In genomic region chr4:85867281-85867680, GRCh38 we compare ENCODE assay signal across 23 cellular contexts.
A peak's percentile ranks its signal among the peaks of the same experiment; 100 is the strongest.
DNase-seq lines count a peak whose midpoint lies in the region; ATAC-seq, FAIRE-seq and TF ChIP-seq lines count a peak whose summit lies in the region.
"Had no signal": no experiment of that assay in that cellular context is flagged by ENCODE, and none has a peak within 500 bp of the region (broad histone marks: within the 10 kb centered on the region; RNA-seq: fewer than 3 reads in every experiment).

No MANE protein-coding gene starts in this region.

- H3K4me2 ChIP-seq in SK-N-SH: no peak overlapping the region

- POLR2A ChIA-PET in SK-N-SH (lab: Yijun Ruan, JAX): no interaction called here

- no peaks in the 10 kb centered on the region for H3K27me3 ChIP-seq in adipocyte (replicated peaks; ENCODE audit: control insufficient read depth, insufficient read depth, low read length)
- H3K27me3 ChIP-seq in thoracic aorta (replicated peaks; ENCODE audit: insufficient read depth): no peaks in the 10 kb centered on the region
- H3K27me3 ChIP-seq in pancreas: no peaks in the 10 kb centered on the region
- H3K27me3 ChIP-seq in SK-N-SH (ENCODE audit: insufficient read depth): no peaks in the 10 kb centered on the region
- H3K27me3 ChIP-seq in gastroesophageal sphincter: no peaks in the 10 kb centered on the region

- H3K27ac ChIP-seq in thoracic aorta (peak overlapping the region; percentile 79 to 83), pancreas (no peak overlapping the region), SK-N-SH (ENCODE audit: low read depth in 2 of 2, low read length in 1 of 2) (peak overlapping the region in 1 of 2 experiments; percentile 29; a peak in 1 of 4 replicates), gastroesophageal sphincter (no peak overlapping the region)

- no peaks in the 10 kb centered on the region for H4K20me1 ChIP-seq in SK-N-SH (ENCODE audit: insufficient read depth)

- no peak for TF ChIP-seq RAD21 in SK-N-SH (IDR thresholded peaks at IDR 0.05; ENCODE audit: low read length)

- no peaks in the 10 kb centered on the region for H3K79me2 ChIP-seq in SK-N-SH (ENCODE audit: insufficient read depth)

- no peak for TF ChIP-seq POLR2A in gastroesophageal sphincter (IDR thresholded peaks at IDR 0.05)

- H3K9ac ChIP-seq in adipocyte (ENCODE audit: low read length): peak overlapping the region; percentile 60
- no peak overlapping the region for H3K9ac ChIP-seq in SK-N-SH

- 86 to 88% methylated on average over 1 of the region's 1 CpG for WGBS in pancreas, 2 donors
- 79% methylated on average over 1 of the region's 1 CpG for WGBS in SK-N-SH (ENCODE audit: low lambda C conversion rate)
- WGBS in gastroesophageal sphincter (ENCODE audit: low coverage in 1 of 2), 2 donors: 24 to 56% methylated on average over 1 of the region's 1 CpG

- FAIRE-seq in pancreas (lab: Jason Lieb, UNC): no peak
- FAIRE-seq: A204.1, HTR-8/SVneo, RCC 7860 had no signal

- H3K9me3 ChIP-seq in adipocyte (ENCODE audit: control insufficient read depth, low read length) (no peaks in the 10 kb centered on the region), thoracic aorta (no peaks in the 10 kb centered on the region), pancreas (no peaks in the 10 kb centered on the region), SK-N-SH (no peaks in the 10 kb centered on the region), gastroesophageal sphincter (no peaks in the 10 kb centered on the region)

- CTCF ChIA-PET in SK-N-SH (lab: Yijun Ruan, JAX): interaction anchor here (1.0 to 1.3 kb wide), 2 partner anchors 9 to 71 kb away, joined by 3 read pairs; no protein-coding TSS in a partner anchor

- no peaks in the 10 kb centered on the region for H3K36me3 ChIP-seq in adipocyte (ENCODE audit: control insufficient read depth, insufficient read depth, low read length, severe bottlenecking)
- H3K36me3 ChIP-seq in thoracic aorta: no peaks in the 10 kb centered on the region
- H3K36me3 ChIP-seq in pancreas: no peaks in the 10 kb centered on the region
- H3K36me3 ChIP-seq in SK-N-SH (replicated peaks in 1 of 2; ENCODE audit: control insufficient read depth in 1 of 2, insufficient read depth in 2 of 2, low read length in 1 of 2): no peaks in the 10 kb centered on the region
- H3K36me3 ChIP-seq in gastroesophageal sphincter: no peaks in the 10 kb centered on the region

- peak; percentile 70 for ATAC-seq in thoracic aorta (ENCODE audit: insufficient number of reproducible peaks, low FRiP score, low read depth)
- ATAC-seq in HG03520 (IDR thresholded peaks at IDR 0.05; ENCODE audit: unreplicated experiment): no peak
- no peak for ATAC-seq in pancreas
- no peak for ATAC-seq in gastroesophageal sphincter

- no peak for TF ChIP-seq CTCF in AG10803 (conservative IDR thresholded peaks at IDR 0.05; ENCODE audit: low read length)
- no peak for TF ChIP-seq CTCF in thoracic aorta (IDR thresholded peaks at IDR 0.05)
- no peak for TF ChIP-seq CTCF in pancreas (IDR thresholded peaks at IDR 0.05)
- no peak for TF ChIP-seq CTCF in SK-N-SH (IDR thresholded peaks at IDR 0.05)
- no peak for TF ChIP-seq CTCF in gastroesophageal sphincter (IDR thresholded peaks at IDR 0.05)

- H3K4me3 ChIP-seq in AG10803 (ENCODE audit: low read length) (no peak overlapping the region), adipocyte (ENCODE audit: low read length) (peak overlapping the region; percentile 39), thoracic aorta (no peak overlapping the region), pancreas (no peak overlapping the region), SK-N-SH (ENCODE audit: low read depth in 2 of 2, low read length in 1 of 2) (no peak overlapping the region), gastroesophageal sphincter (no peak overlapping the region)

- no peaks in the 10 kb centered on the region for H3K9me2 ChIP-seq in SK-N-SH

- intact Hi-C loops in pancreas (cut with DNase I): no loop called here

- H2AFZ ChIP-seq in SK-N-SH (ENCODE audit: low read depth): no peak overlapping the region

- no peak for TF ChIP-seq EP300 in SK-N-SH (IDR thresholded peaks at IDR 0.05; ENCODE audit: borderline replicate concordance in 1 of 2, low read depth in 1 of 2, low read length in 1 of 2)
- no peak for TF ChIP-seq EP300 in gastroesophageal sphincter (IDR thresholded peaks at IDR 0.05)

- H3K4me1 ChIP-seq in adipocyte (ENCODE audit: control insufficient read depth, insufficient read depth, low read length) (peaks cover 41% of the 10 kb centered on the region), thoracic aorta (ENCODE audit: control insufficient read depth in 1 of 2, low read depth in 2 of 2) (peaks cover 19 to 45% of the 10 kb centered on the region in 2 donors), pancreas (peaks cover 11 to 29% (median 28%) of the 10 kb centered on the region in 3 donors), SK-N-SH (ENCODE audit: control insufficient read depth in 1 of 2, insufficient read depth in 2 of 2, low read depth in 1 of 2, low read length in 1 of 2) (0 out of 4 replicates have a peak, but pooled peaks cover 0 to 4% of the 10 kb centered on the region in 2 experiments), gastroesophageal sphincter (peaks cover 12 to 35% (median 13%) of the 10 kb centered on the region in 3 donors)

- DNase-seq in AG10803 (ENCODE audit: low read depth): peak; percentile 62
- DNase-seq in adipocyte (ENCODE audit: low read depth): no peak
- peak; percentile 30 for DNase-seq in fibroblast of peridontal ligament (ENCODE audit: extremely low read depth)
- DNase-seq in thoracic aorta (ENCODE audit: low spot score): no peak
- no peak for DNase-seq in pancreas
- DNase-seq in SK-N-SH: no peak
- DNase-seq: AML-193, COR-L47, DMS 273 treated with DMSO at 0.1 percent for 48 hours, GDM1, IMR-90, NCI-H1417, NCI-H187, NCI-H2107, NCI-H2227 treated with DMSO at 0.1 percent for 48 hours, NCI-H510A treated with DMSO at 0.1 percent for 48 hours, NCI-H774, Right ventricle myocardium superior had no signal

- peaks cover 3% of the 10 kb centered on the region for H3F3A ChIP-seq in SK-N-SH (replicated peaks; ENCODE audit: insufficient read depth)

TF ChIP-seq in SK-N-SH, 30 proteins besides CTCF, POLR2A, EP300 and RAD21 (continues in another document):
- TF ChIP-seq ELF1 (IDR thresholded peaks at IDR 0.05) (no peak), RXRA (IDR thresholded peaks at IDR 0.05; ENCODE audit: borderline replicate concordance, low read depth) (no peak), GABPA (IDR thresholded peaks at IDR 0.05; ENCODE audit: low read depth) (no peak), FOSL2 (IDR thresholded peaks at IDR 0.05; ENCODE audit: borderline replicate concordance, low read depth) (no peak), REST (IDR thresholded peaks at IDR 0.05; ENCODE audit: low read depth, low read length) (no peak), RCOR1 (IDR thresholded peaks at IDR 0.05; ENCODE audit: low read length) (no peak), USF2 (IDR thresholded peaks at IDR 0.05; ENCODE audit: borderline replicate concordance, low read depth, low read length) (no peak), EZH2phosphoT487 (IDR thresholded peaks at IDR 0.05; ENCODE audit: borderline replicate concordance, low read depth) (no peak), IRF3 (IDR thresholded peaks at IDR 0.05; ENCODE audit: low read depth, low read length) (no peak), NFIC (IDR thresholded peaks at IDR 0.05; ENCODE audit: borderline replicate concordance) (no peak), MAX (IDR thresholded peaks at IDR 0.05; ENCODE audit: low read depth) (no peak), JUND (IDR thresholded peaks at IDR 0.05) (no peak), TCF12 (IDR thresholded peaks at IDR 0.05) (no peak), GATA2 (CRISPR knock-in tag; IDR thresholded peaks at IDR 0.05) (no peak)

Comparison
In these comparisons a context has a peak if more than half of its experiments do, and no peak if none do; other contexts are left out.
1. DNase-seq: peak in AG10803 (single experiment) and fibroblast of peridontal ligament (single experiment); none in adipocyte (single experiment), thoracic aorta (single experiment), pancreas (0 of 6) and SK-N-SH (single experiment).
2. H3K27ac ChIP-seq: peak in thoracic aorta (2 of 2); none in pancreas (0 of 4) and gastroesophageal sphincter (0 of 4).